Comparison of ENCODE assay signal across 21 cellular contexts in the genomic region with DNA sequence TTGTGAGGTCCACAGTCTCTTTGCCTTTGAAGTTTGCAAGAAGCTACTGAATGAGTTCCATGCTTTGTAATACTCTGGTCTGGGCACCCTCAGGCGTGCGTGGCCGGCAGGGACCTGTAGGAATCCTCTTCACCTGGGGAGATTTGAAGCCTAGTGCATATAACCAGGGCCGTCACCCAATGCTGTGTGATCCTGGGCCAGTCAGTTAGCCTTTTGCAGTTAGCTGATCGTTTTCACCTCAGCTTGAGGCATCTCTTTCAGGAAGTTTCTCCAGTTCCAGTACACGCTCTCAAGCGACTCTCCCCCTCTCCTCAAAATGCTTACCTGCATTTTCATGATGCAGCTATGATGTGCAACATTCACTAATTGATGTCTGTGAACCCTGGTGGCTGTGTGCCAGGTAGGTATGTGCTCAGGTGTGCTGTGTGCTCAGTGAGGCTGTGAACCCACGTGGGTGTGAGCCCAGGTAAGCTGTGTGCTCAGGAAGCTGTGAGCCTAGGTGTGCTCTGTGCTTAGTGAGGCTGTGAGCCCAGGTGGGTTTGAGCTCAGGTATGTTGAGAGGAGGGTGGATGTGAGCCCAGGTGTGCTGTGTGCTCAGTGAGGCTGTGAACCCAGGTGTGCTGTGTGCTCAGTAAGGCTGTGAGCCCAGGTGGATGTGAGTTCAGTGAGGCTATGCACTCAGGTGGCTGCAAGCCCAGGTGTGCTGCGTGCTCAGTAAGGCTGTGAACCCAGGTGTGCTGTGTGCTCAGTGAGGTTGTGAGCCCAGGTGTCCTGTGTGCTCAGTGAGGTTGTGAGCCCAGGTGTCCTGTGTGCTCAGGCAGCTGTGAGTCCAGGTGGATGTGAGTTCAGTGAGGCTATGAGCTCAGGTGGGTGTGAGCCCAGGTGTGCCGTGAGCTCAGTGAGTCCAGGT.
A peak's percentile ranks its signal among the peaks of the same experiment; 100 is the strongest.
DNase-seq lines count a peak whose midpoint lies in the region; ATAC-seq and TF ChIP-seq lines count a peak whose summit lies in the region.
"Had no signal": no experiment of that assay in that cellular context is flagged by ENCODE, and none has a peak within 500 bp of the region (broad histone marks: within the 10 kb centered on the region; RNA-seq: fewer than 3 reads in every experiment).

No MANE protein-coding gene starts in this region.

- H3K79me2 ChIP-seq in mesendoderm (ENCODE audit: control insufficient read depth, insufficient read depth, low read length): no peaks in the 10 kb centered on the region

- ATAC-seq in natural killer cell treated with Interleukin-12 subunit alpha and Interleukin-12 subunit beta and Interleukin-15 and Interleukin-18, amount 100 ng/mL, for 72 hours: peak; percentile 3 to 48
- ATAC-seq in natural killer cell: no peak
- ATAC-seq in HG03521 (IDR thresholded peaks at IDR 0.05; ENCODE audit: unreplicated experiment): no peak
- ATAC-seq in T-cell (replicated peaks in 1 of 4): no peak
- ATAC-seq: left lobe of liver had no signal

- H3K36me3 Mint-ChIP-seq in natural killer cell treated with Interleukin-12 subunit alpha and Interleukin-12 subunit beta and Interleukin-15 and Interleukin-18, amount 100 ng/mL, for 72 hours: no peaks in the 10 kb centered on the region
- no peaks in the 10 kb centered on the region for H3K36me3 Mint-ChIP-seq in natural killer cell
- H3K36me3 Mint-ChIP-seq in T-cell: no peaks in the 10 kb centered on the region
- H3K36me3 Mint-ChIP-seq: activated naive CD4-positive, alpha-beta T cell treated with anti-CD3 and anti-CD28 coated beads, Interleukin-2, amount 50 U/mL, for 24 hours had no signal

- CTCF ChIA-PET in T-cell (lab: Charles Lee): no interaction called here

- no peak overlapping the region for H3K4ac ChIP-seq in mesendoderm (ENCODE audit: low read depth, low read length)

- no peak overlapping the region for H3K27ac Mint-ChIP-seq in natural killer cell treated with Interleukin-12 subunit alpha and Interleukin-12 subunit beta and Interleukin-15 and Interleukin-18, amount 100 ng/mL, for 72 hours
- H3K27ac Mint-ChIP-seq in natural killer cell: no peak overlapping the region
- no peak overlapping the region for H3K27ac Mint-ChIP-seq in T-cell
- H3K27ac Mint-ChIP-seq: activated naive CD4-positive, alpha-beta T cell treated with anti-CD3 and anti-CD28 coated beads, Interleukin-2, amount 50 U/mL, for 24 hours had no signal

- POLR2A ChIA-PET in T-cell (lab: Charles Lee): no interaction called here

- H2BK120ac ChIP-seq in mesendoderm (ENCODE audit: low read depth, low read length): no peak overlapping the region

- intact Hi-C loops in natural killer cell (cut with micrococcal nuclease): no loop called here

- H3K36me3 ChIP-seq in mesendoderm (ENCODE audit: control insufficient read depth, insufficient read depth, low read length): no peaks in the 10 kb centered on the region
- H3K36me3 ChIP-seq: neutrophil, prostate gland, sigmoid colon, WERI-Rb-1 had no signal

- H2BK15ac ChIP-seq in mesendoderm (replicated peaks; ENCODE audit: low read depth): no peak overlapping the region

- H2BK5ac ChIP-seq in mesendoderm (ENCODE audit: low read length): no peak overlapping the region

- no peak for TF ChIP-seq CTCF in natural killer cell (IDR thresholded peaks at IDR 0.05)

- H3K27me3 ChIP-seq in mesendoderm (ENCODE audit: insufficient read depth, low read length, poor library complexity): no peaks in the 10 kb centered on the region

- H3K56ac ChIP-seq in mesendoderm (ENCODE audit: low read length): no peak overlapping the region

- H3K9me3 Mint-ChIP-seq in natural killer cell treated with Interleukin-12 subunit alpha and Interleukin-12 subunit beta and Interleukin-15 and Interleukin-18, amount 100 ng/mL, for 72 hours: no peaks in the 10 kb centered on the region
- H3K9me3 Mint-ChIP-seq in natural killer cell (no peaks in the 10 kb centered on the region), T-cell (no peaks in the 10 kb centered on the region)
- H3K9me3 Mint-ChIP-seq: activated naive CD4-positive, alpha-beta T cell treated with anti-CD3 and anti-CD28 coated beads, Interleukin-2, amount 50 U/mL, for 24 hours had no signal

- H3K23ac ChIP-seq in mesendoderm (ENCODE audit: low read length): no peak overlapping the region

- no peak overlapping the region for H4K5ac ChIP-seq in mesendoderm (ENCODE audit: low read length)

- H3K27me3 Mint-ChIP-seq in natural killer cell treated with Interleukin-12 subunit alpha and Interleukin-12 subunit beta and Interleukin-15 and Interleukin-18, amount 100 ng/mL, for 72 hours: peaks cover 13 to 32% of the 10 kb centered on the region in 2 donors
- H3K27me3 Mint-ChIP-seq in natural killer cell (ENCODE audit: low read depth in 2 of 2): peaks cover 0 to 9% of the 10 kb centered on the region in 2 donors
- peaks cover 6 to 19% of the 10 kb centered on the region in 2 donors for H3K27me3 Mint-ChIP-seq in T-cell

- no peak overlapping the region for H2AK5ac ChIP-seq in mesendoderm (ENCODE audit: low read length)

- H3K4me1 Mint-ChIP-seq in natural killer cell treated with Interleukin-12 subunit alpha and Interleukin-12 subunit beta and Interleukin-15 and Interleukin-18, amount 100 ng/mL, for 72 hours (ENCODE audit: low read depth in 2 of 2): peaks cover 7 to 15% of the 10 kb centered on the region in 2 donors
- H3K4me1 Mint-ChIP-seq in natural killer cell (peaks cover 6 to 14% of the 10 kb centered on the region in 2 donors), T-cell (peaks cover 0 to 4% (median 0%) of the 10 kb centered on the region in 3 donors)
- H3K4me1 Mint-ChIP-seq: activated naive CD4-positive, alpha-beta T cell treated with anti-CD3 and anti-CD28 coated beads, Interleukin-2, amount 50 U/mL, for 24 hours had no signal

- no CpG with 5 or more reads among the region's 10 CpGs for WGBS in mesendoderm (ENCODE audit: extremely low coverage, insufficient coverage, low lambda C conversion rate)

- H3K4me2 ChIP-seq in mesendoderm (ENCODE audit: low read length): no peak overlapping the region

- H4K8ac ChIP-seq in mesendoderm (ENCODE audit: low read depth, low read length): no peak overlapping the region

- H3K4me3 ChIP-seq in mesendoderm (ENCODE audit: low read length): peak overlapping the region; percentile 13
- H3K4me3 ChIP-seq: prostate gland, sigmoid colon had no signal

- no peaks in the 10 kb centered on the region for H3K4me1 ChIP-seq in mesendoderm (ENCODE audit: control insufficient read depth, low read depth, low read length)
- H3K4me1 ChIP-seq: prostate gland, sigmoid colon had no signal

- no peaks in the 10 kb centered on the region for H3K79me1 ChIP-seq in mesendoderm (ENCODE audit: low read length)

- no peak overlapping the region for H3K9ac ChIP-seq in mesendoderm (ENCODE audit: low read length)

- H3K27ac ChIP-seq in mesendoderm (ENCODE audit: low read depth, low read length): no peak overlapping the region
- H3K27ac ChIP-seq: neutrophil, prostate gland, sigmoid colon, WERI-Rb-1 had no signal

- no peak for DNase-seq in natural killer cell treated with Interleukin-12 subunit alpha and Interleukin-12 subunit beta and Interleukin-15 and Interleukin-18, amount 100 ng/mL, for 72 hours (ENCODE audit: low spot score)
- DNase-seq in natural killer cell (no peak), NCI-H69 (lab: John Stamatoyannopoulos, UW) (peak; percentile 2), mesendoderm (no peak), Ammon's horn (ENCODE audit: low spot score) (no peak), T-cell (no peak)
- DNase-seq: activated CD4-positive, alpha-beta T cell treated with anti-CD3 and anti-CD28 coated beads for 4 hours; AML-193; amniotic stem cell; DMS 273 treated with DMSO at 0.1 percent for 48 hours; NCI-H1092 treated with DMSO at 0.1 percent for 48 hours; NCI-H2081; SIG-M5; sigmoid colon; stimulated activated CD4-positive, alpha-beta T cell treated with anti-CD3 and anti-CD28 coated beads, Interleukin-4, amount 100 ng/mL, for 1 hour; WERI-Rb-1 had no signal

- no peak overlapping the region for H3K18ac ChIP-seq in mesendoderm (ENCODE audit: low read length)

- H3K4me3 Mint-ChIP-seq in natural killer cell treated with Interleukin-12 subunit alpha and Interleukin-12 subunit beta and Interleukin-15 and Interleukin-18, amount 100 ng/mL, for 72 hours: no peak overlapping the region
- H3K4me3 Mint-ChIP-seq in natural killer cell: no peak overlapping the region
- no peak overlapping the region for H3K4me3 Mint-ChIP-seq in T-cell
- H3K4me3 Mint-ChIP-seq: activated naive CD4-positive, alpha-beta T cell treated with anti-CD3 and anti-CD28 coated beads, Interleukin-2, amount 50 U/mL, for 24 hours had no signal

Comparison
In these comparisons a context has a peak if more than half of its experiments do, and no peak if none do; other contexts are left out.
1. ATAC-seq: peak in natural killer cell treated with Interleukin-12 subunit alpha and Interleukin-12 subunit beta and Interleukin-15 and Interleukin-18, amount 100 ng/mL, for 72 hours (2 of 2); none in natural killer cell (0 of 3), HG03521 (single experiment) and T-cell (0 of 4).